8 cellular contexts compared by ENCODE assay signal in the genomic region with DNA sequence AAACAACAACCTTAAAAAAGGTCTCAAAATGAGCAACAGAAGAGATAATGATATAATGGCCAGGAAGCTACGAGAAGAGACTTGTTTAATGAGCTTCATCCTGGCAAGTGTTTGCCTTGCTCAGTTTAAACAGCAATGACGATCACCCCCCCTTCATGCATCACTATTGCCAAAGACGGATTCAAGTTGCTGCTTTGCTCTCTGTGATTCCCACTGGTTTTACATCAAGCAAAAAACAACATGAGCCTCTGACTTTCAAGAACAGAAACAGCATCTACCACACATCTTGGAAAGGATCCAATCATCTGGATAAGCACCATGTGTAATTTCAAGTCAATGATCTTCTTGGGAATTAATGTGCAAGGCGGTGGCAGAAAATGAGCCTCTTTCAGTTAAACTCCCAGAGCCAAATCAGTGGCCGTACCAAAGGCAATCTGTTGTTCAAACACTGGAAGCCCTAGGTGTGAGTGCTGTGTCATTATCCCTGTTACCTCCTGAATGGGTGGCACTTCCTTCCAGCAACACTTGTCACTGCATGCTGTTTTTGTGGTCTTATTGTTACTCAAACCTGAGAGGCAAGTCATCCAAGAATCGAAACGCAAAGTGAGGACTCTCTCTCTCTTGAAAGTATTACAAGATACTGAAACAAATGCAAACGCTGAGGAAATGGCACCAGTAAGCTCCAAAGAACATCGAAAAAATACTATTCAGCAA.
DNase-seq lines count a peak whose midpoint lies in the region; ATAC-seq lines count a peak whose summit lies in the region.

No MANE protein-coding gene starts in this region.

- ATAC-seq in GM18511 (IDR thresholded peaks at IDR 0.05; ENCODE audit: unreplicated experiment) (peak; percentile 83), HG02588 (IDR thresholded peaks at IDR 0.05; ENCODE audit: unreplicated experiment) (peak; percentile 83)

- peak overlapping the region; percentile 90 for H3K27ac ChIP-seq in epithelial cell of prostate

- DNase-seq in NCI-H446 treated with DMSO at 0.1 percent for 48 hours (lab: John Stamatoyannopoulos, UW) (peak; percentile 75), epithelial cell of prostate (ENCODE audit: low read depth, low spot score) (peak; percentile 73), NOMO-1 treated with dmso at 0.1 percent for 144 hours (lab: John Stamatoyannopoulos, UW; ENCODE audit: unreplicated experiment) (no peak), AML-193 (lab: John Stamatoyannopoulos, UW) (no peak), NCI-H526 (lab: John Stamatoyannopoulos, UW) (no peak)
- DNase-seq in effector CD8-positive, alpha-beta T cell (lab: John Stamatoyannopoulos, UW) = no peak

Comparison
In these comparisons a context has a peak if more than half of its experiments do, and no peak if none do; other contexts are left out.
1. DNase-seq: peak in NCI-H446 treated with DMSO at 0.1 percent for 48 hours (single experiment) and epithelial cell of prostate (single experiment); none in NOMO-1 treated with dmso at 0.1 percent for 144 hours (single experiment), AML-193 (0 of 2), NCI-H526 (0 of 2) and effector CD8-positive, alpha-beta T cell (single experiment).